2 cellular contexts compared by ENCODE assay signal in genomic region chr16:69889295-69889964, GRCh38.
TF ChIP-seq lines count a peak whose summit lies in the region.

No MANE protein-coding gene starts in this region.

TF ChIP-seq in HepG2, 621 proteins besides CTCF, POLR2A, EP300 and RAD21 (continued from another document):
- TF ChIP-seq TIGD3 (CRISPR knock-in tag; IDR thresholded peaks at IDR 0.05; ENCODE audit: borderline replicate concordance), result no peak
- TF ChIP-seq AKAP8 (CRISPR knock-in tag; IDR thresholded peaks at IDR 0.05), result no peak
- no peak for TF ChIP-seq ARNT (IDR thresholded peaks at IDR 0.05)

TF ChIP-seq in SK-N-SH treated with all-trans-retinoic acid at 6 μM for 48 hours, 23 proteins besides CTCF, POLR2A, EP300 and RAD21 (continued from another document):
- TF ChIP-seq, protein P1, sequence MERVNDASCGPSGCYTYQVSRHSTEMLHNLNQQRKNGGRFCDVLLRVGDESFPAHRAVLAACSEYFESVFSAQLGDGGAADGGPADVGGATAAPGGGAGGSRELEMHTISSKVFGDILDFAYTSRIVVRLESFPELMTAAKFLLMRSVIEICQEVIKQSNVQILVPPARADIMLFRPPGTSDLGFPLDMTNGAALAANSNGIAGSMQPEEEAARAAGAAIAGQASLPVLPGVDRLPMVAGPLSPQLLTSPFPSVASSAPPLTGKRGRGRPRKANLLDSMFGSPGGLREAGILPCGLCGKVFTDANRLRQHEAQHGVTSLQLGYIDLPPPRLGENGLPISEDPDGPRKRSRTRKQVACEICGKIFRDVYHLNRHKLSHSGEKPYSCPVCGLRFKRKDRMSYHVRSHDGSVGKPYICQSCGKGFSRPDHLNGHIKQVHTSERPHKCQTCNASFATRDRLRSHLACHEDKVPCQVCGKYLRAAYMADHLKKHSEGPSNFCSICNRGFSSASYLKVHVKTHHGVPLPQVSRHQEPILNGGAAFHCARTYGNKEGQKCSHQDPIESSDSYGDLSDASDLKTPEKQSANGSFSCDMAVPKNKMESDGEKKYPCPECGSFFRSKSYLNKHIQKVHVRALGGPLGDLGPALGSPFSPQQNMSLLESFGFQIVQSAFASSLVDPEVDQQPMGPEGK (CRISPR knock-in tag; IDR thresholded peaks at IDR 0.05; ENCODE audit: borderline replicate concordance), result no peak
- TF ChIP-seq ZFP30 (CRISPR knock-in tag; IDR thresholded peaks at IDR 0.05) (no peak), ARNTL (CRISPR knock-in tag; IDR thresholded peaks at IDR 0.05; ENCODE audit: borderline replicate concordance, low read depth) (no peak), TSHZ2 (CRISPR knock-in tag; IDR thresholded peaks at IDR 0.05) (no peak), ZC3H10 (CRISPR knock-in tag; IDR thresholded peaks at IDR 0.05) (no peak), TOX (CRISPR knock-in tag; IDR thresholded peaks at IDR 0.05; ENCODE audit: borderline replicate concordance) (no peak), SNAI2 (CRISPR knock-in tag; IDR thresholded peaks at IDR 0.05) (no peak), CSDC2 (CRISPR knock-in tag; IDR thresholded peaks at IDR 0.05) (no peak), BACH2 (CRISPR knock-in tag; IDR thresholded peaks at IDR 0.05; ENCODE audit: borderline replicate concordance) (no peak), GLIS3 (CRISPR knock-in tag; IDR thresholded peaks at IDR 0.05) (no peak), ZNF8 (CRISPR knock-in tag; IDR thresholded peaks at IDR 0.05) (no peak), TCF4 (CRISPR knock-in tag; IDR thresholded peaks at IDR 0.05; ENCODE audit: borderline replicate concordance) (no peak), ZNF565 (CRISPR knock-in tag; conservative IDR thresholded peaks at IDR 0.05; ENCODE audit: low read depth) (no peak), ZFP3 (CRISPR knock-in tag; IDR thresholded peaks at IDR 0.05) (no peak)
TF ChIP-seq in SK-N-SH treated with all-trans-retinoic acid at 6 μM for 48 hours: peak in this region for 0.
